ENCODE assay signal across 17 cellular contexts in genomic region chr17:76544916-76545365, GRCh38. TPM values are rescaled to one million over a fixed set of nuclear protein-coding genes. Genes with fewer than 3 reads are reported as not detected.
A peak's percentile ranks its signal among the peaks of the same experiment; 100 is the strongest.
DNase-seq lines count a peak whose midpoint lies in the region; ATAC-seq, FAIRE-seq and TF ChIP-seq lines count a peak whose summit lies in the region.
"Had no signal": no experiment of that assay in that cellular context is flagged by ENCODE, and none has a peak within 500 bp of the region (broad histone marks: within the 10 kb centered on the region; RNA-seq: fewer than 3 reads in every experiment).

No MANE protein-coding gene starts in this region.

- no peak for FAIRE-seq in D721Med (lab: Jason Lieb, UNC)
- FAIRE-seq: bronchial epithelial cell, G401.6, GM12878 had no signal

- no peak overlapping the region for H3K27ac Mint-ChIP-seq in immature natural killer cell
- H3K27ac Mint-ChIP-seq: activated CD4-positive, alpha-beta T cell treated with anti-CD3 and anti-CD28 coated beads, Interleukin-2, amount 10 ng/mL, durations not matched to agents 7 days and 5 days; activated naive CD4-positive, alpha-beta T cell treated with anti-CD3 and anti-CD28 coated beads for 36 hours; natural killer cell treated with Interleukin-12 subunit alpha and Interleukin-12 subunit beta and Interleukin-15 and Interleukin-18, amount 100 ng/mL, for 72 hours had no signal

- H3K9me3 Mint-ChIP-seq in immature natural killer cell = no peaks in the 10 kb centered on the region
- H3K9me3 Mint-ChIP-seq: activated CD4-positive, alpha-beta T cell treated with anti-CD3 and anti-CD28 coated beads, Interleukin-2, amount 10 ng/mL, durations not matched to agents 7 days and 5 days; activated naive CD4-positive, alpha-beta T cell treated with anti-CD3 and anti-CD28 coated beads for 36 hours; natural killer cell treated with Interleukin-12 subunit alpha and Interleukin-12 subunit beta and Interleukin-15 and Interleukin-18, amount 100 ng/mL, for 72 hours had no signal

- H3K27me3 ChIP-seq in SJCRH30 (no peaks in the 10 kb centered on the region), skeletal muscle tissue (ENCODE audit: control insufficient read depth in 3 of 3, insufficient read depth in 3 of 3, low read length in 3 of 3) (no peaks in the 10 kb centered on the region)

- ATAC-seq in GM19328 (IDR thresholded peaks at IDR 0.05; ENCODE audit: unreplicated experiment) (no peak), GM18909 (IDR thresholded peaks at IDR 0.05; ENCODE audit: poor library complexity, unreplicated experiment) (no peak)
- ATAC-seq: GM12878; natural killer cell treated with Interleukin-12 subunit alpha and Interleukin-12 subunit beta and Interleukin-15 and Interleukin-18, amount 100 ng/mL, for 72 hours had no signal

- H3K9ac ChIP-seq in skeletal muscle tissue (ENCODE audit: low read depth in 1 of 3, low read length in 3 of 3) = peak overlapping the region in 2 of 3 donors; percentile 59 to 70

- H3K36me3 ChIP-seq in SJCRH30 (no peaks in the 10 kb centered on the region), skeletal muscle tissue (ENCODE audit: control insufficient read depth in 3 of 3, insufficient read depth in 3 of 3, low read length in 3 of 3) (no peaks in the 10 kb centered on the region)

- DNase-seq in D721Med (ENCODE audit: insufficient read length, low spot score) (peak; percentile 13), SJCRH30 (no peak), islet precursor cell (peak; percentile 52), immature natural killer cell (no peak), SK-N-DZ (ENCODE audit: low spot score) (no peak)
- DNase-seq: activated CD4-positive, alpha-beta T cell treated with anti-CD3 and anti-CD28 coated beads, Interleukin-2, amount 10 ng/mL, durations not matched to agents 7 days and 5 days; activated naive CD4-positive, alpha-beta T cell treated with anti-CD3 and anti-CD28 coated beads for 36 hours; HCEC 1CT; NCI-H1436 treated with DMSO at 0.1 percent for 48 hours; stimulated activated CD4-positive, alpha-beta T cell treated with anti-CD3 and anti-CD28 coated beads, Interleukin-2, amount 100 ng/mL, for 24 hours had no signal

- no peaks in the 10 kb centered on the region for H3K36me3 Mint-ChIP-seq in immature natural killer cell
- H3K36me3 Mint-ChIP-seq: natural killer cell treated with Interleukin-12 subunit alpha and Interleukin-12 subunit beta and Interleukin-15 and Interleukin-18, amount 100 ng/mL, for 72 hours had no signal

- no peak for TF ChIP-seq CTCF in D721Med (IDR thresholded peaks at IDR 0.05; ENCODE audit: insufficient read depth, missing control alignments)

- no peaks in the 10 kb centered on the region for H3K9me3 ChIP-seq in SJCRH30 (replicated peaks)
- no peaks in the 10 kb centered on the region for H3K9me3 ChIP-seq in skeletal muscle tissue (ENCODE audit: control insufficient read depth in 3 of 3, low read length in 3 of 3)

- H3K27me3 Mint-ChIP-seq in immature natural killer cell (ENCODE audit: low read depth in 3 of 3) = peaks cover 0 to 9% (median 5%) of the 10 kb centered on the region in 3 donors

- peak overlapping the region; percentile 43 for H3K4me3 ChIP-seq in SJCRH30
- no peak overlapping the region for H3K4me3 ChIP-seq in skeletal muscle tissue (ENCODE audit: low read length in 3 of 3)
- H3K4me3 ChIP-seq: GM12878 had no signal

- H3K4me3 Mint-ChIP-seq in immature natural killer cell = no peak overlapping the region
- H3K4me3 Mint-ChIP-seq: activated CD4-positive, alpha-beta T cell treated with anti-CD3 and anti-CD28 coated beads, Interleukin-2, amount 10 ng/mL, durations not matched to agents 7 days and 5 days; activated naive CD4-positive, alpha-beta T cell treated with anti-CD3 and anti-CD28 coated beads for 36 hours had no signal

- peaks cover 11 to 17% of the 10 kb centered on the region in 2 donors for H3K4me1 Mint-ChIP-seq in immature natural killer cell

- H3K4me1 ChIP-seq in SJCRH30 = peaks cover 43% of the 10 kb centered on the region
- peaks cover 62 to 80% (median 75%) of the 10 kb centered on the region in 3 donors for H3K4me1 ChIP-seq in skeletal muscle tissue (ENCODE audit: control insufficient read depth in 3 of 3, insufficient read depth in 3 of 3, low read length in 3 of 3)

- H3K27ac ChIP-seq in SJCRH30 (no peak overlapping the region), skeletal muscle tissue (ENCODE audit: low read depth, low read length) (peak overlapping the region; percentile 12)

RNA-seq across cellular contexts. Expression of gene PRCD, which starts 5.1 kb away (rescaled TPM):
- 2.1 and 3.4 TPM in 2 replicates for total RNA-seq in SJCRH30 (2014; rRNA removed; shearing (Covaris generic))
- total RNA-seq in skeletal muscle tissue = 0.52 TPM
- 1 to 10 TPM; 2.8 to 5.3 (median 3.1) TPM for polyA plus RNA-seq in immature natural killer cell
- polyA plus RNA-seq in SK-N-DZ (2014; cell fraction: cytosol; rRNA removed) = 20.7 and 26.4 TPM in 2 replicates
- polyA plus RNA-seq in SK-N-DZ (2014; cell fraction: nucleus; rRNA removed) = 20.8 and 32.3 TPM in 2 replicates
- total RNA-seq: activated CD4-positive, alpha-beta T cell treated with anti-CD3 and anti-CD28 coated beads, Interleukin-2, amount 10 ng/mL, durations not matched to agents 7 days and 5 days; activated naive CD4-positive, alpha-beta T cell treated with anti-CD3 and anti-CD28 coated beads for 36 hours; bronchial epithelial cell had no signal

RNA-seq across cellular contexts. Expression of gene CYGB, which starts 7.4 kb away (rescaled TPM):
- total RNA-seq in SJCRH30 (2014; rRNA removed; shearing (Covaris generic)) = not detected in 2 replicates
- total RNA-seq in skeletal muscle tissue = 8.9 TPM
- polyA plus RNA-seq in immature natural killer cell = under 1 TPM in 2 of 3 donors, not detected in 1; 0.09 to 0.41 TPM
- 0.93 and 4.2 TPM in 2 replicates for polyA plus RNA-seq in SK-N-DZ (2014; cell fraction: cytosol; rRNA removed)
- 1.4 and 2.7 TPM in 2 replicates for polyA plus RNA-seq in SK-N-DZ (2014; cell fraction: nucleus; rRNA removed)
- total RNA-seq: activated CD4-positive, alpha-beta T cell treated with anti-CD3 and anti-CD28 coated beads, Interleukin-2, amount 10 ng/mL, durations not matched to agents 7 days and 5 days; activated naive CD4-positive, alpha-beta T cell treated with anti-CD3 and anti-CD28 coated beads for 36 hours had no signal
- polyA plus RNA-seq: GM12878 had no signal

RNA-seq across cellular contexts. Expression of gene ST6GALNAC2, which starts 40.7 kb away (rescaled TPM):
- total RNA-seq in SJCRH30 (2014; rRNA removed; shearing (Covaris generic)) = 0.20 TPM in 1 of 2 replicates, not detected in the other
- total RNA-seq in skeletal muscle tissue = 2.6 TPM
- under 1 TPM in 1 of 3 donors, not detected in 2; 0.24 TPM for polyA plus RNA-seq in immature natural killer cell
- polyA plus RNA-seq in SK-N-DZ (2014; cell fraction: cytosol; rRNA removed) = not detected in 2 replicates
- not detected in 2 replicates for polyA plus RNA-seq in SK-N-DZ (2014; cell fraction: nucleus; rRNA removed)
- total RNA-seq: activated CD4-positive, alpha-beta T cell treated with anti-CD3 and anti-CD28 coated beads, Interleukin-2, amount 10 ng/mL, durations not matched to agents 7 days and 5 days; activated naive CD4-positive, alpha-beta T cell treated with anti-CD3 and anti-CD28 coated beads for 36 hours had no signal

RNA-seq across cellular contexts. Expression of gene RHBDF2, which starts 43.7 kb away (rescaled TPM):
- 2.4 and 2.5 TPM in 2 replicates for total RNA-seq in SJCRH30 (2014; rRNA removed; shearing (Covaris generic))
- 3.7 TPM for total RNA-seq in skeletal muscle tissue
- 10 to 100 TPM; 19.3 to 90.5 (median 23.6) TPM for polyA plus RNA-seq in immature natural killer cell
- 0.08 and 1.0 TPM in 2 replicates for polyA plus RNA-seq in SK-N-DZ (2014; cell fraction: cytosol; rRNA removed)
- polyA plus RNA-seq in SK-N-DZ (2014; cell fraction: nucleus; rRNA removed) = 0.56 and 0.89 TPM in 2 replicates

Comparison
In these comparisons a context has a peak if more than half of its experiments do, and no peak if none do; other contexts are left out.
1. DNase-seq: peak in D721Med (single experiment) and islet precursor cell (single experiment); none in SJCRH30 (0 of 2), immature natural killer cell (0 of 3) and SK-N-DZ (single experiment).